Comparison of ENCODE assay signal across 2 cellular contexts in the genomic region with DNA sequence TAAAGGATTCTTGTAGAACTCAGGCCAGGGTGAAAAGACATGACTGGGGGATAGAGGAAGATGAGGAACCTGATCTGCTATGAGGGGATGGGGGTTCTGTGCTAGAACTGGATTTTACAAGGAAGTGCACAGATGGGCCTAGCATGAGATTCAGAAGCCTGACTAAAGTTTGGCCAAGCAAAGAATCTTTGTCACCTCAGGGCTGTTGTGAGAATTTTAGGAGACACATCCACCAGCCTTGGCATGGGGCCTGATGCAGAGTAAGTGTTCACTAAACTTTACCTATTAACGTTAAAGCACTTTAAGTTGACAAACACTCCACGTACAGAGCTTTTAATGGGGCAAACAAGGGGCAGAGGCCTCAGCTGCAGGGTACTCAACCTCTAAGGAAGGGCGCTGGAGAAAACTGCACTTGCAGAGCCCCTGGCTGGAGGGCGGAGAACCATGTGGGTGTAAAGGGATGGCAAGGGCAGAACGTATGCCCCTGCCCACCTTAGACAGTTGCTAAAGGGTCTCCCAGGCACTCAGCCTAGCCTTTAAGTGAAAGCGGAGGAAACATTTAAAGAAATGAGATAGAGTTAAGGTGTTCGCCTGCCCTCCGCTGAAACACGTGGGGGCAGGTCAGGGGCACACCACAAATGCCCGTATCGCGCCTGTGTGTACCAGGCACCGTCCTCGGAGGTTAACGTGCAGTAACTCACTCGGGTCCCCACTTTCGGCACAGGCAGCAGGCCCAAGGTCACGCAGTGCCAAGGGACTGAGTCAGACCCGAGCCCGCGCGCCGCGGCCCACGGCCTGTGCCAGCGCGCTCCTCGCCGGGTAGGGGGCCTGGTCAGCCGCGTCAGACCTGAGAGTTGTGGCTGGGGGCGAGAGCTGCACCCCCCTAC.
TF ChIP-seq lines count a peak whose summit lies in the region.

No MANE protein-coding gene starts in this region.

TF ChIP-seq in SK-N-SH, 30 proteins besides CTCF, POLR2A, EP300 and RAD21:
- TF ChIP-seq RXRA (IDR thresholded peaks at IDR 0.05; ENCODE audit: borderline replicate concordance, low read depth) = no peak
- TF ChIP-seq CHD2 (IDR thresholded peaks at IDR 0.05; ENCODE audit: low read length, partially characterized antibody) = no peak
- no peak for TF ChIP-seq JUND (IDR thresholded peaks at IDR 0.05)
- no peak for TF ChIP-seq TCF12 (IDR thresholded peaks at IDR 0.05)
- TF ChIP-seq USF1 (IDR thresholded peaks at IDR 0.05; ENCODE audit: borderline replicate concordance, low read depth) = no peak
- no peak for TF ChIP-seq GABPA (IDR thresholded peaks at IDR 0.05; ENCODE audit: low read depth)
- no peak for TF ChIP-seq GATA2 (CRISPR knock-in tag; IDR thresholded peaks at IDR 0.05)
- no peak for TF ChIP-seq MAX (IDR thresholded peaks at IDR 0.05; ENCODE audit: low read depth)
- no peak for TF ChIP-seq POLR2AphosphoS5 (IDR thresholded peaks at IDR 0.05; ENCODE audit: low read depth, low read length)
- no peak for TF ChIP-seq RFX5 (IDR thresholded peaks at IDR 0.05; ENCODE audit: low read length)
- TF ChIP-seq, protein P1, sequence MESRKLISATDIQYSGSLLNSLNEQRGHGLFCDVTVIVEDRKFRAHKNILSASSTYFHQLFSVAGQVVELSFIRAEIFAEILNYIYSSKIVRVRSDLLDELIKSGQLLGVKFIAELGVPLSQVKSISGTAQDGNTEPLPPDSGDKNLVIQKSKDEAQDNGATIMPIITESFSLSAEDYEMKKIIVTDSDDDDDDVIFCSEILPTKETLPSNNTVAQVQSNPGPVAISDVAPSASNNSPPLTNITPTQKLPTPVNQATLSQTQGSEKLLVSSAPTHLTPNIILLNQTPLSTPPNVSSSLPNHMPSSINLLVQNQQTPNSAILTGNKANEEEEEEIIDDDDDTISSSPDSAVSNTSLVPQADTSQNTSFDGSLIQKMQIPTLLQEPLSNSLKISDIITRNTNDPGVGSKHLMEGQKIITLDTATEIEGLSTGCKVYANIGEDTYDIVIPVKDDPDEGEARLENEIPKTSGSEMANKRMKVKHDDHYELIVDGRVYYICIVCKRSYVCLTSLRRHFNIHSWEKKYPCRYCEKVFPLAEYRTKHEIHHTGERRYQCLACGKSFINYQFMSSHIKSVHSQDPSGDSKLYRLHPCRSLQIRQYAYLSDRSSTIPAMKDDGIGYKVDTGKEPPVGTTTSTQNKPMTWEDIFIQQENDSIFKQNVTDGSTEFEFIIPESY (IDR thresholded peaks at IDR 0.05; ENCODE audit: borderline replicate concordance, low read depth) = no peak
- TF ChIP-seq EZH2phosphoT487 (IDR thresholded peaks at IDR 0.05; ENCODE audit: borderline replicate concordance, low read depth) = no peak
- no peak for TF ChIP-seq NFIC (IDR thresholded peaks at IDR 0.05; ENCODE audit: borderline replicate concordance)

TF ChIP-seq in endothelial cell of umbilical vein, 7 proteins besides CTCF, POLR2A, EP300 and RAD21:
- TF ChIP-seq EZH2 (IDR thresholded peaks at IDR 0.05; ENCODE audit: borderline replicate concordance, low read depth, low read length, severe bottlenecking) = no peak
- TF ChIP-seq FOS (IDR thresholded peaks at IDR 0.05; ENCODE audit: borderline replicate concordance, insufficient read depth, low read length) = no peak
- no peak for TF ChIP-seq JUN (IDR thresholded peaks at IDR 0.05; ENCODE audit: borderline replicate concordance, insufficient read depth, insufficient read length, low read depth)
- TF ChIP-seq GATA2 (IDR thresholded peaks at IDR 0.05; ENCODE audit: insufficient read depth, insufficient read length, low read depth, low read length) = no peak
- TF ChIP-seq MAX (IDR thresholded peaks at IDR 0.05; ENCODE audit: insufficient read depth, insufficient read length) = no peak
- TF ChIP-seq MYC (IDR thresholded peaks at IDR 0.05; ENCODE audit: low read depth, low read length) = no peak
- no peak for TF ChIP-seq POLR2AphosphoS5 (IDR thresholded peaks at IDR 0.05; ENCODE audit: insufficient read depth, low read depth, low read length)
